In genomic region chr3:186614597-186615483, GRCh38 we compare ENCODE assay signal across 8 cellular contexts. TPM values are rescaled to one million over a fixed set of nuclear protein-coding genes. Genes with fewer than 3 reads are reported as not detected.
DNase-seq lines count a peak whose midpoint lies in the region; ATAC-seq and TF ChIP-seq lines count a peak whose summit lies in the region.

No MANE protein-coding gene starts in this region.

- CTCF ChIA-PET in HEK293T (lab: Yijun Ruan, JAX), result interaction anchor here (0.7 to 3.1 kb wide), 12 partner anchors 10 to 647 kb away, joined by 3 to 14 read pairs (median 4); no protein-coding TSS in a partner anchor

- ATAC-seq in body of pancreas (peak; percentile 74), GM18861 (IDR thresholded peaks at IDR 0.05; ENCODE audit: unreplicated experiment) (no peak)

- TF ChIP-seq POLR2A in body of pancreas (IDR thresholded peaks at IDR 0.05), result no peak

- intact Hi-C loops in body of pancreas (cut with DNase I), result loop anchor here (10.0 kb wide), 2 partner anchors 50 to 200 kb away; partner anchors contain the start of gene TBCCD1

- H3K36me3 ChIP-seq in body of pancreas (replicated peaks in 1 of 2; ENCODE audit: insufficient read depth in 1 of 2, low read depth in 2 of 2), result no peaks in the 10 kb centered on the region

- POLR2A ChIA-PET in HEK293T (lab: Yijun Ruan, JAX), result interaction anchor here (1.9 kb wide), 1 partner anchor 168 kb away, joined by 9 read pairs; the partner anchor contains the start of gene EIF4A2

- no peak overlapping the region for H3K4me3 ChIP-seq in body of pancreas

- H3K27me3 ChIP-seq in body of pancreas, result no peaks in the 10 kb centered on the region

- DNase-seq in DMS53 (lab: John Stamatoyannopoulos, UW), result peak; percentile 75
- DNase-seq in HEK293T (ENCODE audit: extremely low spot score), result peak; percentile 75
- peak; percentile 60 for DNase-seq in NCI-H2029 treated with DMSO at 0.1 percent for 48 hours (lab: John Stamatoyannopoulos, UW)
- peak; percentile 61 for DNase-seq in UCSD-AML1 (lab: John Stamatoyannopoulos, UW; ENCODE audit: unreplicated experiment)
- peak; percentile 79 to 85 (median 82) for DNase-seq in body of pancreas
- peak; percentile 92 for DNase-seq in iPS-NIHi11 (ENCODE audit: low spot score)
- peak; percentile 46 to 62 for DNase-seq in stimulated activated CD4-positive, alpha-beta T cell treated with anti-CD3 and anti-CD28 coated beads, Interleukin-15, amount 100 ng/mL, for 1 hour (ENCODE audit: low read depth in 1 of 2, low spot score in 1 of 2)

- peaks cover 7% of the 10 kb centered on the region for H3K4me1 ChIP-seq in body of pancreas

- H3K27ac ChIP-seq in body of pancreas, result no peak overlapping the region

- 25 to 33% methylated on average over 16 of the region's 16 CpGs for WGBS in body of pancreas, 2 donors

- peak; percentile 83 to 97 (median 95) for TF ChIP-seq CTCF in body of pancreas (IDR thresholded peaks at IDR 0.05)

- no peaks in the 10 kb centered on the region for H3K9me3 ChIP-seq in body of pancreas

TF ChIP-seq in HEK293T, 16 proteins besides CTCF, POLR2A, EP300 and RAD21:
- TF ChIP-seq PKNOX1 (IDR thresholded peaks at IDR 0.05) (peak; percentile 30; the same call in 1 of the 2 replicates), SP1 (IDR thresholded peaks at IDR 0.05) (no peak)

RNA-seq across cellular contexts. Expression of gene AHSG, which starts 2.0 kb away (rescaled TPM):
- not detected for total RNA-seq in body of pancreas

RNA-seq across cellular contexts. Expression of gene FETUB, which starts 25.4 kb away (rescaled TPM):
- total RNA-seq in body of pancreas, result not detected

RNA-seq across cellular contexts. Expression of gene DNAJB11, which starts 44.3 kb away (rescaled TPM):
- total RNA-seq in body of pancreas, result 10 to 100 TPM; 38.9 to 76.5 TPM

RNA-seq across cellular contexts. Expression of gene TBCCD1, which starts 47.7 kb away (rescaled TPM):
- total RNA-seq in body of pancreas, result 10 to 100 TPM in 1 of 2 donors, 1 to 10 TPM in 1; 4.0 to 14.0 TPM

RNA-seq across cellular contexts. Expression of gene HRG, which starts 51.0 kb away (rescaled TPM):
- total RNA-seq in body of pancreas, result not detected
